In genomic region chr16:77807-78443, GRCh38 we compare ENCODE assay signal across 8 cellular contexts. TPM values are rescaled to one million over a fixed set of nuclear protein-coding genes. Genes with fewer than 3 reads are reported as not detected.
A peak's percentile ranks its signal among the peaks of the same experiment; 100 is the strongest.
DNase-seq lines count a peak whose midpoint lies in the region; ATAC-seq and TF ChIP-seq lines count a peak whose summit lies in the region.

MPG (plus strand) TSS chr16:78225; CDS start chr16:78310, 85 bp downstream.

- no peaks in the 10 kb centered on the region for H3K9me3 ChIP-seq in thoracic aorta

- peaks cover 29 to 78% of the 10 kb centered on the region in 2 donors for H3K4me1 ChIP-seq in thoracic aorta (ENCODE audit: control insufficient read depth in 1 of 2, low read depth in 2 of 2)

- peaks cover 1% of the 10 kb centered on the region for H3K36me3 Mint-ChIP-seq in activated naive CD4-positive, alpha-beta T cell treated with anti-CD3 and anti-CD28 coated beads, Interleukin-2, amount 50 U/mL, for 24 hours
- peaks cover 1% of the 10 kb centered on the region for H3K36me3 Mint-ChIP-seq in osteocyte (ENCODE audit: unreplicated experiment)

- no peaks in the 10 kb centered on the region for H3K27me3 ChIP-seq in thoracic aorta (replicated peaks; ENCODE audit: insufficient read depth)

- peak within 1 kb of the TSS; percentile 92 for H3K4me3 Mint-ChIP-seq in activated naive CD4-positive, alpha-beta T cell treated with anti-CD3 and anti-CD28 coated beads, Interleukin-2, amount 50 U/mL, for 24 hours
- peak within 1 kb of the TSS; percentile 82 for H3K4me3 Mint-ChIP-seq in osteocyte (ENCODE audit: unreplicated experiment)

- H3K9me3 Mint-ChIP-seq in activated naive CD4-positive, alpha-beta T cell treated with anti-CD3 and anti-CD28 coated beads, Interleukin-2, amount 50 U/mL, for 24 hours: no peaks in the 10 kb centered on the region
- no peaks in the 10 kb centered on the region for H3K9me3 Mint-ChIP-seq in osteocyte (ENCODE audit: unreplicated experiment)

- DNase-seq in DMS114 treated with DMSO at 0.1 percent for 48 hours (lab: John Stamatoyannopoulos, UW; ENCODE audit: unreplicated experiment): peak; percentile 51
- peak; percentile 27 for DNase-seq in KG1 (lab: John Stamatoyannopoulos, UW)
- DNase-seq in SKM-1 (lab: John Stamatoyannopoulos, UW; ENCODE audit: unreplicated experiment): peak; percentile 40
- peak; percentile 78 for DNase-seq in glomerular visceral epithelial cell (ENCODE audit: extremely low spot score)
- DNase-seq in osteocyte (ENCODE audit: extremely low spot score, unreplicated experiment): peak; percentile 94
- no peak for DNase-seq in thoracic aorta (ENCODE audit: low spot score)

- H3K27ac ChIP-seq in thoracic aorta: peak within 1 kb of the TSS; percentile 95 to 98

- H3K27me3 Mint-ChIP-seq in activated naive CD4-positive, alpha-beta T cell treated with anti-CD3 and anti-CD28 coated beads, Interleukin-2, amount 50 U/mL, for 24 hours: peaks cover 5% of the 10 kb centered on the region
- no peaks in the 10 kb centered on the region for H3K27me3 Mint-ChIP-seq in osteocyte (ENCODE audit: unreplicated experiment)

- H3K27ac Mint-ChIP-seq in activated naive CD4-positive, alpha-beta T cell treated with anti-CD3 and anti-CD28 coated beads, Interleukin-2, amount 50 U/mL, for 24 hours: peak within 1 kb of the TSS; percentile 93
- peak within 1 kb of the TSS; percentile 95 for H3K27ac Mint-ChIP-seq in osteocyte (ENCODE audit: unreplicated experiment)

- TF ChIP-seq CTCF in osteocyte (IDR thresholded peaks at IDR 0.05) (no peak), thoracic aorta (IDR thresholded peaks at IDR 0.05) (no peak)

- peaks cover 31% of the 10 kb centered on the region for H3K4me1 Mint-ChIP-seq in activated naive CD4-positive, alpha-beta T cell treated with anti-CD3 and anti-CD28 coated beads, Interleukin-2, amount 50 U/mL, for 24 hours
- H3K4me1 Mint-ChIP-seq in osteocyte (ENCODE audit: unreplicated experiment): peaks cover 59% of the 10 kb centered on the region

- peaks cover 4% of the 10 kb centered on the region for H3K36me3 ChIP-seq in thoracic aorta

- H3K4me3 ChIP-seq in thoracic aorta: peak within 1 kb of the TSS; percentile 76

- ATAC-seq in GM21528 (IDR thresholded peaks at IDR 0.05; ENCODE audit: low FRiP score, unreplicated experiment) (peak; percentile 62), thoracic aorta (ENCODE audit: insufficient number of reproducible peaks, low FRiP score, low read depth) (peak; percentile 61)

RNA-seq across cellular contexts. Expression of gene MPG, which starts in this region (rescaled TPM):
- total RNA-seq in osteocyte (65.9 and 71.6 TPM in 2 replicates), thoracic aorta (100 to 1,000 TPM in 1 of 2 donors, 10 to 100 TPM in 1; 93.1 to 202 TPM)
